8 cellular contexts compared by ENCODE assay signal in genomic region chr3:129016725-129017530, GRCh38. TPM values are rescaled to one million over a fixed set of nuclear protein-coding genes. Genes with fewer than 3 reads are reported as not detected.
DNase-seq lines count a peak whose midpoint lies in the region; ATAC-seq lines count a peak whose summit lies in the region.

No MANE protein-coding gene starts in this region.

- H3K4me3 ChIP-seq in naive thymus-derived CD4-positive, alpha-beta T cell (ENCODE audit: low read length): peak overlapping the region; percentile 18

- intact Hi-C loops in naive thymus-derived CD4-positive, alpha-beta T cell (cut with micrococcal nuclease): loop anchor here (1.0 to 2.0 kb wide), 8 partner anchors 10 to 228 kb away; partner anchors contain the start of gene CFAP92 (in 2 of the 2)

- H3K27ac ChIP-seq in naive thymus-derived CD4-positive, alpha-beta T cell (ENCODE audit: low read depth, low read length): peak overlapping the region; percentile 75

- H3K27me3 ChIP-seq in naive thymus-derived CD4-positive, alpha-beta T cell (ENCODE audit: control insufficient read depth in 2 of 2, insufficient read depth in 2 of 2, low read length in 2 of 2): no peaks in the 10 kb centered on the region

- H3K4me1 Mint-ChIP-seq in activated naive CD8-positive, alpha-beta T cell treated with anti-CD3 and anti-CD28 coated beads, Interleukin-2, amount 50 U/mL, for 24 hours: peaks cover 29% of the 10 kb centered on the region
- peaks cover 31 to 71% (median 52%) of the 10 kb centered on the region in 7 donors for H3K4me1 Mint-ChIP-seq in naive thymus-derived CD4-positive, alpha-beta T cell

- no peaks in the 10 kb centered on the region for H3K27me3 Mint-ChIP-seq in activated naive CD8-positive, alpha-beta T cell treated with anti-CD3 and anti-CD28 coated beads, Interleukin-2, amount 50 U/mL, for 24 hours
- H3K27me3 Mint-ChIP-seq in naive thymus-derived CD4-positive, alpha-beta T cell: no peaks in the 10 kb centered on the region

- ATAC-seq in GM18511 (IDR thresholded peaks at IDR 0.05; ENCODE audit: unreplicated experiment) (peak; percentile 77), HG03280 (IDR thresholded peaks at IDR 0.05; ENCODE audit: unreplicated experiment) (peak; percentile 83)
- ATAC-seq in activated naive CD8-positive, alpha-beta T cell treated with anti-CD3 and anti-CD28 coated beads, Interleukin-2, amount 50 U/mL, for 24 hours: no peak
- peak; percentile 63 for ATAC-seq in naive thymus-derived CD4-positive, alpha-beta T cell

- H3K9me3 Mint-ChIP-seq in activated naive CD8-positive, alpha-beta T cell treated with anti-CD3 and anti-CD28 coated beads, Interleukin-2, amount 50 U/mL, for 24 hours: no peaks in the 10 kb centered on the region
- peaks cover 0 to 4% (median 0%) of the 10 kb centered on the region in 11 donors for H3K9me3 Mint-ChIP-seq in naive thymus-derived CD4-positive, alpha-beta T cell

- H3K9me3 ChIP-seq in naive thymus-derived CD4-positive, alpha-beta T cell (ENCODE audit: control insufficient read depth in 2 of 3, low read length in 3 of 3): no peaks in the 10 kb centered on the region

- H3K4me3 Mint-ChIP-seq in activated naive CD8-positive, alpha-beta T cell treated with anti-CD3 and anti-CD28 coated beads, Interleukin-2, amount 50 U/mL, for 24 hours: no peak overlapping the region
- peak overlapping the region; percentile 38 to 87 (median 84) for H3K4me3 Mint-ChIP-seq in naive thymus-derived CD4-positive, alpha-beta T cell

- H3K36me3 ChIP-seq in naive thymus-derived CD4-positive, alpha-beta T cell (ENCODE audit: control insufficient read depth in 2 of 3, insufficient read depth in 3 of 3, low read length in 3 of 3): no peaks in the 10 kb centered on the region

- H3K36me3 Mint-ChIP-seq in activated naive CD8-positive, alpha-beta T cell treated with anti-CD3 and anti-CD28 coated beads, Interleukin-2, amount 50 U/mL, for 24 hours (ENCODE audit: low read depth): no peaks in the 10 kb centered on the region
- peaks cover 0 to 3% (median 0%) of the 10 kb centered on the region in 5 donors for H3K36me3 Mint-ChIP-seq in naive thymus-derived CD4-positive, alpha-beta T cell

- DNase-seq in activated naive CD8-positive, alpha-beta T cell treated with anti-CD3 and anti-CD28 coated beads, Interleukin-2, amount 50 U/mL, for 24 hours: no peak
- no peak for DNase-seq in naive thymus-derived CD4-positive, alpha-beta T cell
- no peak for DNase-seq in HT-29 (ENCODE audit: low spot score)
- DNase-seq in NOMO-1 (lab: John Stamatoyannopoulos, UW; ENCODE audit: unreplicated experiment in 2 of 2): no peak
- DNase-seq in NCI-H524 treated with DMSO at 0.1 percent for 48 hours (lab: John Stamatoyannopoulos, UW): no peak
- no peak for DNase-seq in ureter (ENCODE audit: low spot score)

- POLR2A ChIA-PET in naive thymus-derived CD4-positive, alpha-beta T cell (lab: Charles Lee): interaction anchor here (0.6 to 12.0 kb wide), 23 partner anchors 10 to 299 kb away, joined by 3 to 236 read pairs (median 7); partner anchors contain the start of genes CFAP92, COPG1, EFCC1 and HMCES

- H3K27ac Mint-ChIP-seq in activated naive CD8-positive, alpha-beta T cell treated with anti-CD3 and anti-CD28 coated beads, Interleukin-2, amount 50 U/mL, for 24 hours: peak overlapping the region; percentile 91
- peak overlapping the region; percentile 90 to 100 (median 97) for H3K27ac Mint-ChIP-seq in naive thymus-derived CD4-positive, alpha-beta T cell

- CTCF ChIA-PET in naive thymus-derived CD4-positive, alpha-beta T cell (lab: Charles Lee): interaction anchor here (0.6 to 6.8 kb wide), 27 partner anchors 10 to 369 kb away, joined by 3 to 117 read pairs (median 6); partner anchors contain the start of genes CFAP92 and RAB43

- peaks cover 26 to 33% of the 10 kb centered on the region in 2 donors for H3K4me1 ChIP-seq in naive thymus-derived CD4-positive, alpha-beta T cell (ENCODE audit: control insufficient read depth in 2 of 2, insufficient read depth in 2 of 2, low read length in 2 of 2)

RNA-seq across cellular contexts. Expression of gene EFCC1, which starts 15.8 kb away (rescaled TPM):
- under 1 TPM in 4 of 5 experiments, not detected in 1; 0.07 to 0.24 (median 0.18) TPM for total RNA-seq in naive thymus-derived CD4-positive, alpha-beta T cell
- under 1 TPM; 0.24 to 0.27 TPM for polyA plus RNA-seq in naive thymus-derived CD4-positive, alpha-beta T cell
- total RNA-seq in HT-29 (2014; rRNA removed; shearing (Covaris generic)): 0.25 TPM in 1 of 2 replicates, not detected in the other
- total RNA-seq in ureter: 2.1 TPM

RNA-seq across cellular contexts. Expression of gene CFAP92, which starts 23.1 kb away (rescaled TPM):
- total RNA-seq in naive thymus-derived CD4-positive, alpha-beta T cell: 1 to 10 TPM in 2 of 5 experiments, under 1 TPM in 3; 0.10 to 1.4 (median 0.46) TPM
- under 1 TPM; 0.20 to 0.89 TPM for polyA plus RNA-seq in naive thymus-derived CD4-positive, alpha-beta T cell
- total RNA-seq in HT-29 (2014; rRNA removed; shearing (Covaris generic)): 0.13 and 0.74 TPM in 2 replicates
- total RNA-seq in ureter: 2.1 TPM

RNA-seq across cellular contexts. Expression of gene GP9, which starts 43.7 kb away (rescaled TPM):
- total RNA-seq in naive thymus-derived CD4-positive, alpha-beta T cell: 1 to 10 TPM in 1 of 5 experiments, not detected in 4; 2.5 TPM
- polyA plus RNA-seq in naive thymus-derived CD4-positive, alpha-beta T cell: not detected
- not detected in 2 replicates for total RNA-seq in HT-29 (2014; rRNA removed; shearing (Covaris generic))
- not detected for total RNA-seq in ureter
